17 cellular contexts compared by ENCODE assay signal in the genomic region with DNA sequence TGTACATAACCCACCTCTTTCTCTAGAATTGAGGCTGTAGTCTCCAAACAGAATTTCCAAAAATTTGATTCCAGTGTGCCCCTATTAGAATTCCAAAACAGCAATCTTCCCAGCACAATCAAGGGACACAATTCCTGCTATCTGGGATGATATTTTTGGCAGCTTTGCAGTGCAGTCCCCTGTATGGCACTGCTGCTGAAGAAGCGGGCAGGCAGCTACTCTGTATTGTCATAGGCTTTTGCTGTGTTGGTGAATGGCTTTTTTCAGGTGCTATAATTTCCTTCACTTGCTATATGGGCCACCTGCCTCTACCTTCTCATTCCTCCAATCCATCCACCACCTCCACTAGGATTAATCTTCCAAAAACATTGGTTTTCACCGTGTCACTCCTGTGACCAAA.
DNase-seq lines count a peak whose midpoint lies in the region; ATAC-seq, FAIRE-seq and TF ChIP-seq lines count a peak whose summit lies in the region.
"Had no signal": no experiment of that assay in that cellular context is flagged by ENCODE, and none has a peak within 500 bp of the region (broad histone marks: within the 10 kb centered on the region; RNA-seq: fewer than 3 reads in every experiment).

No MANE protein-coding gene starts in this region.

- H3K9ac ChIP-seq in kidney (ENCODE audit: low read length in 2 of 2): no peak overlapping the region

- ATAC-seq in heart left ventricle: peak in 1 of 4 donors; percentile 33
- ATAC-seq: stimulated activated effector memory CD8-positive, alpha-beta T cell treated with anti-CD3 and anti-CD28 coated beads, Interleukin-12 subunit alpha, Interleukin-12 subunit beta, amount 100 ng/mL, for 72 hours had no signal

- TF ChIP-seq CTCF in heart left ventricle (IDR thresholded peaks at IDR 0.05): no peak
- TF ChIP-seq CTCF in nephron (IDR thresholded peaks at IDR 0.05; ENCODE audit: unreplicated experiment in 3 of 3): no peak
- no peak for TF ChIP-seq CTCF in Caco-2 (IDR thresholded peaks at IDR 0.05; ENCODE audit: insufficient read depth in 1 of 2, low read depth in 1 of 2, low read length in 1 of 2, severe bottlenecking in 1 of 2, unreplicated experiment in 1 of 2)
- TF ChIP-seq CTCF in kidney (IDR thresholded peaks at IDR 0.05; ENCODE audit: borderline replicate concordance, extremely low read depth, insufficient read depth): no peak

- BruUV-seq in Caco-2 (replicated peaks; lab: Mats Ljungman, UMichigan): no TSS peak

- H3K4me1 Mint-ChIP-seq in nephron: peaks cover 37% of the 10 kb centered on the region
- peaks cover 8% of the 10 kb centered on the region for H3K4me1 Mint-ChIP-seq in Caco-2 (ENCODE audit: low read depth, unreplicated experiment)

- POLR2A ChIA-PET in Caco-2 (lab: Charles Lee): no interaction called here

- no peak overlapping the region for H3K4me3 ChIP-seq in heart left ventricle
- H3K4me3 ChIP-seq in Caco-2 (ENCODE audit: low read depth, low read length): no peak overlapping the region
- H3K4me3 ChIP-seq in kidney (ENCODE audit: low read length in 2 of 2): no peak overlapping the region

- no peak for FAIRE-seq in kidney (lab: Jason Lieb, UNC)

- H3K27me3 Mint-ChIP-seq in nephron (ENCODE audit: low read depth): no peaks in the 10 kb centered on the region
- no peaks in the 10 kb centered on the region for H3K27me3 Mint-ChIP-seq in Caco-2 (ENCODE audit: insufficient read depth, unreplicated experiment)
- H3K27me3 Mint-ChIP-seq: progenitor cell of endocrine pancreas had no signal

- H3K36me3 ChIP-seq in heart left ventricle: no peaks in the 10 kb centered on the region
- H3K36me3 ChIP-seq in Caco-2 (ENCODE audit: control insufficient read depth, insufficient read depth, low read length): no peaks in the 10 kb centered on the region
- no peaks in the 10 kb centered on the region for H3K36me3 ChIP-seq in kidney (ENCODE audit: control insufficient read depth in 1 of 2, insufficient read depth in 2 of 2, low read length in 2 of 2)

- intact Hi-C loops in heart left ventricle (cut with DNase I) (no loop called here), cardiac septum (cut with DNase I) (no loop called here), Caco-2 (cut with micrococcal nuclease; ENCODE audit: unreplicated experiment) (no loop called here), kidney (cut with DNase I) (no loop called here)

- WGBS in heart left ventricle, 4 donors: 59 to 72% (median 69%) methylated on average over 2 of the region's 2 CpGs

- H3K9me3 ChIP-seq in heart left ventricle (no peaks in the 10 kb centered on the region), Caco-2 (no peaks in the 10 kb centered on the region), kidney (ENCODE audit: control insufficient read depth in 1 of 2, low read length in 2 of 2) (no peaks in the 10 kb centered on the region)

- no peak for TF ChIP-seq POLR2A in heart left ventricle (IDR thresholded peaks at IDR 0.05)

- peaks cover 9% of the 10 kb centered on the region for H3K36me3 Mint-ChIP-seq in nephron (ENCODE audit: low read depth)
- H3K36me3 Mint-ChIP-seq in Caco-2 (ENCODE audit: insufficient read depth, unreplicated experiment): no peaks in the 10 kb centered on the region
- H3K36me3 Mint-ChIP-seq: stimulated activated effector memory CD8-positive, alpha-beta T cell treated with anti-CD3 and anti-CD28 coated beads, Interleukin-12 subunit alpha, Interleukin-12 subunit beta, amount 100 ng/mL, for 72 hours had no signal

- H3K4me3 Mint-ChIP-seq in nephron (no peak overlapping the region), Caco-2 (ENCODE audit: unreplicated experiment) (no peak overlapping the region)
- H3K4me3 Mint-ChIP-seq: stimulated activated effector memory CD8-positive, alpha-beta T cell treated with anti-CD3 and anti-CD28 coated beads, Interleukin-12 subunit alpha, Interleukin-12 subunit beta, amount 100 ng/mL, for 72 hours had no signal

- H3K27me3 ChIP-seq in heart left ventricle (no peaks in the 10 kb centered on the region), Caco-2 (replicated peaks; ENCODE audit: control insufficient read depth, insufficient read depth, low read length) (no peaks in the 10 kb centered on the region)

- H3K9me3 Mint-ChIP-seq in nephron (peaks cover 3% of the 10 kb centered on the region), Caco-2 (ENCODE audit: unreplicated experiment) (peaks cover 13% of the 10 kb centered on the region)
- H3K9me3 Mint-ChIP-seq: stimulated activated effector memory CD8-positive, alpha-beta T cell treated with anti-CD3 and anti-CD28 coated beads, Interleukin-12 subunit alpha, Interleukin-12 subunit beta, amount 100 ng/mL, for 72 hours had no signal

- CTCF ChIA-PET in Caco-2 (lab: Charles Lee): no interaction called here

- H3K27ac Mint-ChIP-seq in nephron (peak overlapping the region in 2 of 3 experiments; percentile 61 to 86), Caco-2 (ENCODE audit: unreplicated experiment) (no peak overlapping the region)
- H3K27ac Mint-ChIP-seq: activated T-helper 2 cell treated with anti-CD3 and anti-CD28 coated beads, Interferon-gamma antibody, Interleukin-2, Interleukin-4, amounts not matched to agents 10 μg/mL and 5 μg/mL and 100 μg/mL, durations not matched to agents 14 hours and 24 hours and 36 hours; progenitor cell of endocrine pancreas; stimulated activated effector memory CD8-positive, alpha-beta T cell treated with anti-CD3 and anti-CD28 coated beads, Interleukin-12 subunit alpha, Interleukin-12 subunit beta, amount 100 ng/mL, for 72 hours had no signal

- H3K27ac ChIP-seq in heart left ventricle: peak overlapping the region in 7 of 12 donors; percentile 6 to 65 (median 35)
- H3K27ac ChIP-seq in cingulate gyrus (ENCODE audit: low read depth, low read length): peak overlapping the region; percentile 5
- H3K27ac ChIP-seq in kidney (ENCODE audit: low read depth in 2 of 2, low read length in 2 of 2): no peak overlapping the region

- H3K4me1 ChIP-seq in heart left ventricle (peaks cover 0 to 39% (median 20%) of the 10 kb centered on the region in 12 donors), Caco-2 (no peaks in the 10 kb centered on the region), kidney (ENCODE audit: control insufficient read depth in 1 of 2, insufficient read depth in 1 of 2, low read depth in 1 of 2, low read length in 2 of 2) (peaks cover 0 to 7% of the 10 kb centered on the region in 2 donors)

- DNase-seq in heart left ventricle (no peak), cardiac septum (ENCODE audit: low spot score) (no peak), NCI-H1417 treated with DMSO at 0.1 percent for 48 hours (lab: John Stamatoyannopoulos, UW) (no peak), Caco-2 (no peak), kidney (no peak)
- no peak for DNase-seq in activated naive CD4-positive, alpha-beta T cell treated with Interleukin-2 at 50 U/mL for 16 hours
- DNase-seq: activated CD4-positive, CD25-positive, alpha-beta regulatory T cell; hippocampal formation; KBM-7; NCI-H2171; RPMI8226; T-helper 1 cell had no signal

Comparison
In these comparisons a context has a peak if more than half of its experiments do, and no peak if none do; other contexts are left out.
1. H3K27ac ChIP-seq: peak in heart left ventricle (7 of 12) and cingulate gyrus (single experiment); none in kidney (0 of 2).